In genomic region chr10:32005050-32005449, GRCh38 we compare ENCODE assay signal across 8 cellular contexts. TPM values are rescaled to one million over a fixed set of nuclear protein-coding genes. Genes with fewer than 3 reads are reported as not detected.
A peak's percentile ranks its signal among the peaks of the same experiment; 100 is the strongest.
DNase-seq lines count a peak whose midpoint lies in the region; ATAC-seq, FAIRE-seq and TF ChIP-seq lines count a peak whose summit lies in the region.

No MANE protein-coding gene starts in this region.

- H2AFZ ChIP-seq in keratinocyte (ENCODE audit: control insufficient read depth, low read length), result no peak overlapping the region

- H3K9me3 Mint-ChIP-seq in activated T-cell treated with anti-CD3 and anti-CD28 coated beads, Interleukin-2, amount 50 U/mL, for 24 hours, result no peaks in the 10 kb centered on the region
- peaks cover 0 to 3% (median 0%) of the 10 kb centered on the region in 5 experiments for H3K9me3 Mint-ChIP-seq in brain

- no peaks in the 10 kb centered on the region for H3K27me3 Mint-ChIP-seq in activated T-cell treated with anti-CD3 and anti-CD28 coated beads, Interleukin-2, amount 50 U/mL, for 24 hours
- no peaks in the 10 kb centered on the region for H3K27me3 Mint-ChIP-seq in brain

- no peak overlapping the region for H3K4me2 ChIP-seq in keratinocyte (ENCODE audit: control insufficient read depth, extremely low read depth, insufficient read depth, low read depth, low read length)

- dilution Hi-C loops in keratinocyte (cut with MboI; ENCODE audit: extremely low pct_ligation_motif_present, low sequenced_read_pairs), result no loop called here

- H3K27ac ChIP-seq in keratinocyte (ENCODE audit: control insufficient read depth, insufficient read depth, low read length), result no peak overlapping the region

- ATAC-seq in HG02885 (IDR thresholded peaks at IDR 0.05; ENCODE audit: poor library complexity, unreplicated experiment), result peak; percentile 50

- peaks cover 13% of the 10 kb centered on the region for H3K4me1 Mint-ChIP-seq in activated T-cell treated with anti-CD3 and anti-CD28 coated beads, Interleukin-2, amount 50 U/mL, for 24 hours (ENCODE audit: low read depth)
- H3K4me1 Mint-ChIP-seq in brain, result peaks cover 41% of the 10 kb centered on the region

- peaks cover 1 to 7% of the 10 kb centered on the region in 2 experiments for H3K36me3 ChIP-seq in keratinocyte (ENCODE audit: control insufficient read depth in 2 of 2, extremely low read depth in 1 of 2, insufficient read depth in 2 of 2, low read length in 2 of 2)

- no peak for DNase-seq in activated T-cell treated with anti-CD3 and anti-CD28 coated beads, Interleukin-2, amount 50 U/mL, for 24 hours
- DNase-seq in activated T-cell treated with anti-CD3 and anti-CD28 coated beads, Interleukin-2, amount 50 U/mL, for 1 hour, result no peak
- DNase-seq in RPMI8226 (peak; percentile 51), keratinocyte (ENCODE audit: low read depth, low spot score) (no peak), urothelium cell line (ENCODE audit: low spot score) (peak; percentile 18), NCI-H1048 (lab: John Stamatoyannopoulos, UW) (no peak)

- no peak overlapping the region for H3K4me3 Mint-ChIP-seq in activated T-cell treated with anti-CD3 and anti-CD28 coated beads, Interleukin-2, amount 50 U/mL, for 24 hours
- H3K4me3 Mint-ChIP-seq in brain, result no peak overlapping the region

- H3K27ac Mint-ChIP-seq in activated T-cell treated with anti-CD3 and anti-CD28 coated beads, Interleukin-2, amount 50 U/mL, for 24 hours, result peak overlapping the region; percentile 48
- peak overlapping the region; percentile 33 to 88 (median 80) for H3K27ac Mint-ChIP-seq in brain

- FAIRE-seq in keratinocyte (lab: Jason Lieb, UNC), result peak; percentile 84
- FAIRE-seq in urothelium cell line (lab: Jason Lieb, UNC), result no peak

- H3K27me3 ChIP-seq in keratinocyte (ENCODE audit: control insufficient read depth, extremely low read depth, insufficient read depth, low read length), result no peaks in the 10 kb centered on the region

- no peaks in the 10 kb centered on the region for H4K20me1 ChIP-seq in keratinocyte (ENCODE audit: control insufficient read depth, extremely low read depth, insufficient read depth, low read length)

- no peaks in the 10 kb centered on the region for H3K79me2 ChIP-seq in keratinocyte (ENCODE audit: control insufficient read depth, insufficient read depth, low read length)

- no peaks in the 10 kb centered on the region for H3K9me1 ChIP-seq in keratinocyte (ENCODE audit: control insufficient read depth, extremely low read depth, insufficient read depth, low read length)

- TF ChIP-seq CTCF in brain (conservative IDR thresholded peaks at IDR 0.05), result peak; percentile 45 to 69
- peak; percentile 60 to 65 (median 64) for TF ChIP-seq CTCF in keratinocyte (optimal IDR thresholded peaks at IDR 0.05 in 1 of 3, IDR thresholded peaks at IDR 0.05 in 1 of 3, conservative IDR thresholded peaks at IDR 0.05 in 1 of 3; ENCODE audit: extremely low read depth in 1 of 3, insufficient read depth in 2 of 3, low read length in 3 of 3)

- no peaks in the 10 kb centered on the region for H3K9me3 ChIP-seq in keratinocyte (ENCODE audit: control insufficient read depth, low read depth, low read length)

- H3K4me1 ChIP-seq in keratinocyte (ENCODE audit: control insufficient read depth, extremely low read depth, insufficient read depth, low read length), result no peaks in the 10 kb centered on the region

- H3K9ac ChIP-seq in keratinocyte (ENCODE audit: control insufficient read depth, extremely low read depth, insufficient read depth, low read length), result no peak overlapping the region

- H3K4me3 ChIP-seq in keratinocyte (ENCODE audit: control insufficient read depth in 2 of 3, extremely low read depth in 1 of 3, insufficient read depth in 2 of 3, low read depth in 1 of 3, low read length in 3 of 3), result no peak overlapping the region

- H3K36me3 Mint-ChIP-seq in activated T-cell treated with anti-CD3 and anti-CD28 coated beads, Interleukin-2, amount 50 U/mL, for 24 hours (ENCODE audit: low read depth), result peaks cover 37% of the 10 kb centered on the region
- H3K36me3 Mint-ChIP-seq in brain, result peaks cover 16% of the 10 kb centered on the region

RNA-seq across cellular contexts. Expression of gene KIF5B, which starts 51.2 kb away (rescaled TPM):
- polyA plus RNA-seq in brain (ENCODE audit: insufficient read depth, low read depth, low replicate concordance), result 47.4 TPM
- polyA plus RNA-seq in keratinocyte, result 50.5 to 82.1 TPM (median 61.9 TPM) in 3 replicates
- 530 TPM for polyA plus RNA-seq in keratinocyte (2011; ENCODE audit: low read depth)
- 53.0 and 78.8 TPM in 2 replicates for polyA plus RNA-seq in keratinocyte (2011; cell fraction: cytosol; rRNA removed)
- 49.7 and 76.4 TPM in 2 replicates for polyA plus RNA-seq in keratinocyte (2011; cell fraction: nucleus; rRNA removed)
- polyA plus RNA-seq in keratinocyte (2012; ENCODE audit: low replicate concordance), result 78.7 and 85.6 TPM in 2 replicates
- 14.3 to 90.5 TPM (median 37.5 TPM) in 3 replicates for polyA minus RNA-seq in keratinocyte
- polyA minus RNA-seq in keratinocyte (2011; cell fraction: cytosol; rRNA and poly(A)+ RNA removed), result 72.5 TPM
- polyA minus RNA-seq in keratinocyte (2011; cell fraction: nucleus; rRNA and poly(A)+ RNA removed), result 44.1 and 97.3 TPM in 2 replicates

Comparison
In these comparisons a context has a peak if more than half of its experiments do, and no peak if none do; other contexts are left out.
1. DNase-seq: peak in RPMI8226 (single experiment) and urothelium cell line (single experiment); none in activated T-cell treated with anti-CD3 and anti-CD28 coated beads, Interleukin-2, amount 50 U/mL, for 24 hours (single experiment), activated T-cell treated with anti-CD3 and anti-CD28 coated beads, Interleukin-2, amount 50 U/mL, for 1 hour (single experiment), keratinocyte (single experiment) and NCI-H1048 (single experiment).